20 cellular contexts compared by ENCODE assay signal in the genomic region with DNA sequence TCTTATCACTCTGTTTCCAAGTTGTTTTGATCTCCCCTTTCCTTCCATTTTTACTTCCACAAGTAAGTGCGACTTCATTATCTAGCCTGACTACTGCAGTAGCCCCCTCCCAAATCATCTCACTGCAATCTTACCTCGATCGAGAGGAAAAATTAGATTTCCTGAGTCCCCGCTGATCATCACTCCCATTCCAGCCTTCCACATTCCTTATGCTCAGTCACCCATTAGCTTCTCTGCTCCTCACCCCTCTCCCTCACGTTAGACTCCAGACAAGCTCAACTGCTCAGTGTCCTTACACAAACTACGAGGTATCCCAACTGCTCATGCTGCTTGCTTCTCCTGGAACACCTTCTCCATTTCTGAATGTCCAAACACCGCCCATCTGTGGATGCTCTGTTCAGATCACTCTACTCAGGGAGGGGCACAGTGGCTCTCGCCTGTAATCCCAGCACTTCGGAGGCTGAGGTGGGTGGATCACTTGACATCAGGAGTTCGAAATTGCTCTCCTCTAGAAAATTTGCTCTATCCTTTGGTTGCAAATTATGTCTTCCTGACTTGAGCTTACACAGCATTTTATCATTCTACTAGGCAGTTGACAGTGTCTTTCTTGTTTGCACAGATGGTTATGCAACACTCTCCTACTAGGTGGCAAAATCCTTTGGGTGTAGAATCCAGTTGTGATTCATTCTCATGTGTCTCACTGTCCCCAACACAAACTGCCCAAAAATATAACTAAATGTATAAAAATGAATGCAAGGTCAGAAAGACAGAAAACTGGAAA.
DNase-seq lines count a peak whose midpoint lies in the region; ATAC-seq and TF ChIP-seq lines count a peak whose summit lies in the region.
"Had no signal": no experiment of that assay in that cellular context is flagged by ENCODE, and none has a peak within 500 bp of the region (broad histone marks: within the 10 kb centered on the region; RNA-seq: fewer than 3 reads in every experiment).

No MANE protein-coding gene starts in this region.

- H3K4me1 ChIP-seq in neural progenitor cell: peaks cover 10% of the 10 kb centered on the region
- H3K4me1 ChIP-seq: HAP-1 had no signal

- no peak overlapping the region for H3K9ac ChIP-seq in neural progenitor cell

- no peaks in the 10 kb centered on the region for H3K79me2 ChIP-seq in neural progenitor cell (ENCODE audit: low read depth)

- H3K27me3 ChIP-seq in neural progenitor cell: no peaks in the 10 kb centered on the region
- H3K27me3 ChIP-seq: cardiac muscle cell, gastrocnemius medialis had no signal

- H3K27ac Mint-ChIP-seq in Calu3 (ENCODE audit: unreplicated experiment) (peak overlapping the region; percentile 19), neural progenitor cell (no peak overlapping the region)
- H3K27ac Mint-ChIP-seq in activated naive CD8-positive, alpha-beta T cell treated with anti-CD3 and anti-CD28 coated beads for 36 hours: peak overlapping the region; percentile 6

- H3K4me3 ChIP-seq in neural progenitor cell: no peak overlapping the region
- H3K4me3 ChIP-seq: cardiac muscle cell, gastrocnemius medialis, HAP-1 had no signal

- intact Hi-C loops in Calu3 (cut with micrococcal nuclease; ENCODE audit: unreplicated experiment): no loop called here

- H3K4me2 ChIP-seq in neural progenitor cell: no peak overlapping the region

- no peak overlapping the region for H2AFZ ChIP-seq in neural progenitor cell (replicated peaks)

- H3F3A ChIP-seq in neural progenitor cell (ENCODE audit: low read depth): no peaks in the 10 kb centered on the region

- ATAC-seq in GM18861 (IDR thresholded peaks at IDR 0.05; ENCODE audit: unreplicated experiment) (no peak), HG03097 (IDR thresholded peaks at IDR 0.05; ENCODE audit: low FRiP score, unreplicated experiment) (no peak)
- ATAC-seq: gastrocnemius medialis had no signal

- H3K27me3 Mint-ChIP-seq in Calu3 (ENCODE audit: unreplicated experiment): no peaks in the 10 kb centered on the region
- no peaks in the 10 kb centered on the region for H3K27me3 Mint-ChIP-seq in activated naive CD8-positive, alpha-beta T cell treated with anti-CD3 and anti-CD28 coated beads for 36 hours
- H3K27me3 Mint-ChIP-seq in neural progenitor cell (ENCODE audit: insufficient read depth, low read depth): no peaks in the 10 kb centered on the region

- H3K36me3 Mint-ChIP-seq in Calu3 (ENCODE audit: insufficient read depth, unreplicated experiment) (no peaks in the 10 kb centered on the region), neural progenitor cell (no peaks in the 10 kb centered on the region)
- peaks cover 15% of the 10 kb centered on the region for H3K36me3 Mint-ChIP-seq in activated naive CD8-positive, alpha-beta T cell treated with anti-CD3 and anti-CD28 coated beads for 36 hours

- TF ChIP-seq CTCF in Calu3 (IDR thresholded peaks at IDR 0.05; ENCODE audit: unreplicated experiment) (no peak), neural progenitor cell (IDR thresholded peaks at IDR 0.05) (no peak)

- H3K4me1 Mint-ChIP-seq in Calu3 (ENCODE audit: low read depth, unreplicated experiment): peaks cover 8% of the 10 kb centered on the region
- no peaks in the 10 kb centered on the region for H3K4me1 Mint-ChIP-seq in activated naive CD8-positive, alpha-beta T cell treated with anti-CD3 and anti-CD28 coated beads for 36 hours
- H3K4me1 Mint-ChIP-seq in neural progenitor cell: peaks cover 6% of the 10 kb centered on the region

- CTCF ChIA-PET in Calu3 (lab: Charles Lee): interaction anchor here (0.6 kb wide), 1 partner anchor 9 kb away, joined by 3 read pairs; no protein-coding TSS in a partner anchor

- H3K36me3 ChIP-seq in neural progenitor cell: no peaks in the 10 kb centered on the region
- H3K36me3 ChIP-seq: HAP-1 had no signal

- H3K27ac ChIP-seq in neural progenitor cell: no peak overlapping the region
- H3K27ac ChIP-seq: cardiac muscle cell, gastrocnemius medialis had no signal

- no TSS peak for BruUV-seq in Calu3 (replicated peaks; lab: Mats Ljungman, UMichigan)

- H4K20me1 ChIP-seq in neural progenitor cell (ENCODE audit: low read depth): no peaks in the 10 kb centered on the region

- no peak overlapping the region for H3K4me3 Mint-ChIP-seq in Calu3 (ENCODE audit: low read depth, unreplicated experiment)
- H3K4me3 Mint-ChIP-seq in activated naive CD8-positive, alpha-beta T cell treated with anti-CD3 and anti-CD28 coated beads for 36 hours: no peak overlapping the region
- H3K4me3 Mint-ChIP-seq in neural progenitor cell: no peak overlapping the region

- H3K9me3 Mint-ChIP-seq in Calu3 (ENCODE audit: low read depth, unreplicated experiment) (no peaks in the 10 kb centered on the region), neural progenitor cell (no peaks in the 10 kb centered on the region)
- peaks cover 2% of the 10 kb centered on the region for H3K9me3 Mint-ChIP-seq in activated naive CD8-positive, alpha-beta T cell treated with anti-CD3 and anti-CD28 coated beads for 36 hours

- DNase-seq in Calu3: no peak
- DNase-seq in activated naive CD8-positive, alpha-beta T cell treated with anti-CD3 and anti-CD28 coated beads for 36 hours: no peak
- peak; percentile 71 for DNase-seq in glomerular visceral epithelial cell (ENCODE audit: extremely low spot score)
- DNase-seq in neural progenitor cell (ENCODE audit: low spot score): peak; percentile 29
- no peak for DNase-seq in NCI-H1092 (lab: John Stamatoyannopoulos, UW)
- DNase-seq in T-helper 9 cell: no peak
- DNase-seq: activated CD4-positive, alpha-beta T cell treated with anti-CD3 and anti-CD28 coated beads for 48 hours; activated CD8-positive, alpha-beta memory T cell treated with anti-CD3 and anti-CD28 coated beads, Interleukin-2, amount 50 U/mL, for 4 hours; activated naive CD4-positive, alpha-beta T cell treated with Interleukin-2 at 50 U/mL for 16 hours; DMS153; effector CD4-positive, alpha-beta T cell; gastrocnemius medialis; NCI-H187 treated with DMSO at 0.1 percent for 48 hours; NCI-H510A treated with DMSO at 0.1 percent for 48 hours; stimulated activated CD4-positive, alpha-beta T cell treated with anti-CD3 and anti-CD28 coated beads, Interleukin-4, amount 100 ng/mL, for 24 hours; stimulated activated CD8-positive, alpha-beta memory T cell treated with anti-CD3 and anti-CD28 coated beads, Interleukin-4, amount 100 ng/mL, for 48 hours had no signal

- H3K9me3 ChIP-seq in neural progenitor cell (ENCODE audit: low read depth): no peaks in the 10 kb centered on the region
- H3K9me3 ChIP-seq: gastrocnemius medialis, HAP-1 had no signal

Comparison
In these comparisons a context has a peak if more than half of its experiments do, and no peak if none do; other contexts are left out.
1. DNase-seq: peak in glomerular visceral epithelial cell (single experiment) and neural progenitor cell (single experiment); none in Calu3 (single experiment), activated naive CD8-positive, alpha-beta T cell treated with anti-CD3 and anti-CD28 coated beads for 36 hours (single experiment), NCI-H1092 (single experiment) and T-helper 9 cell (single experiment).